Comparison of ENCODE assay signal across 1 cellular context in the genomic region with DNA sequence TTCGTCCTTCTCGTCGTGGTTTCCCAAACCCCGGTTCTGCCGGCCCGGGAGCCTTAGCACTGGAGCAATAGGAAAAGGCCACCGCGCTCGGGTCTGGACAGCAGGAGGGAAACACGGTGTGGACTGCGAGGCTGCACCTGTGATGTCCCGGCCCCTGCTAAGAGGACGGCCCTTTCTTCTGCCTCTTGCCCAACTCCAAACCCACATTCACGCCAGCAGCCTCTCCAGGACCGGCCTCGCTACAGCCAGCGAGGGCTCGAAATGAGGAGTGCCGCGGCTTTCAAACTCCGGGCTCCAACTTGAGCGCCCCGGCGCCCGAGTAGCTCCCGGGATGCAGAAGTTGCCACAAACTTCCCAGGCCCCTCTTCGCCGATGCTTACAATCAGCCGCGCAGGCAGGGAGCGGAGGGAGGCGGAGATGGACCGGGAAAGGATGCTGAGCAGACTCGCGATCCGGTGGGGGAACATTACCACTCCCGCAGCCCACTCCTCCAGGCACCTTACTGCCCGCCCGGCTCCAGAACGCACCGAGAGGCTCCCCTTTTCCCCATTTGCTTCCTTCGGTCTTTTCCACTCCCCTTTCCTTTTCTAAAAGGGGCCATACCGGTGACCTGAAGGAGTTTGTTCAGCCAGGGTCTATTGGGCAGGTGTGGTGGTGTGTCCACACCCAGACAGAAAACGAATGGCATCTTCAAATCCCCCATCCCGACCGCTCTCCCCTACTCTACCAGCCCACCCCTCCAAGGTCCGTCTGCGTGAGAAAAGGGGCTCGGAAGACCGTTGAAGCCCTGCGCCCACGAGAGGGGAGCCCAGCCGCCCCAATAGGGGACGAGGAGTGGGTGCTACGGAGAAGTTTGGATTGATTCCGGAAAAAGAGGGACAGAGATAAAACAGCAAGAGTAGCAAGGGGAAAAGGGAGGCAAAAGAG.
TF ChIP-seq lines count a peak whose summit lies in the region.

No MANE protein-coding gene starts in this region.

TF ChIP-seq in HEK293, 187 proteins besides CTCF, POLR2A, EP300 and RAD21 (continued from another document):
- TF ChIP-seq, protein P1, sequence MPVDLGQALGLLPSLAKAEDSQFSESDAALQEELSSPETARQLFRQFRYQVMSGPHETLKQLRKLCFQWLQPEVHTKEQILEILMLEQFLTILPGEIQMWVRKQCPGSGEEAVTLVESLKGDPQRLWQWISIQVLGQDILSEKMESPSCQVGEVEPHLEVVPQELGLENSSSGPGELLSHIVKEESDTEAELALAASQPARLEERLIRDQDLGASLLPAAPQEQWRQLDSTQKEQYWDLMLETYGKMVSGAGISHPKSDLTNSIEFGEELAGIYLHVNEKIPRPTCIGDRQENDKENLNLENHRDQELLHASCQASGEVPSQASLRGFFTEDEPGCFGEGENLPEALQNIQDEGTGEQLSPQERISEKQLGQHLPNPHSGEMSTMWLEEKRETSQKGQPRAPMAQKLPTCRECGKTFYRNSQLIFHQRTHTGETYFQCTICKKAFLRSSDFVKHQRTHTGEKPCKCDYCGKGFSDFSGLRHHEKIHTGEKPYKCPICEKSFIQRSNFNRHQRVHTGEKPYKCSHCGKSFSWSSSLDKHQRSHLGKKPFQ (tag by site-specific recombination; IDR thresholded peaks at IDR 0.05): no peak
- TF ChIP-seq TRIM28 (IDR thresholded peaks at IDR 0.05; ENCODE audit: borderline replicate concordance, low read length): no peak
- TF ChIP-seq ZSCAN23 (tag by site-specific recombination; IDR thresholded peaks at IDR 0.05): no peak
- TF ChIP-seq, protein P2, sequence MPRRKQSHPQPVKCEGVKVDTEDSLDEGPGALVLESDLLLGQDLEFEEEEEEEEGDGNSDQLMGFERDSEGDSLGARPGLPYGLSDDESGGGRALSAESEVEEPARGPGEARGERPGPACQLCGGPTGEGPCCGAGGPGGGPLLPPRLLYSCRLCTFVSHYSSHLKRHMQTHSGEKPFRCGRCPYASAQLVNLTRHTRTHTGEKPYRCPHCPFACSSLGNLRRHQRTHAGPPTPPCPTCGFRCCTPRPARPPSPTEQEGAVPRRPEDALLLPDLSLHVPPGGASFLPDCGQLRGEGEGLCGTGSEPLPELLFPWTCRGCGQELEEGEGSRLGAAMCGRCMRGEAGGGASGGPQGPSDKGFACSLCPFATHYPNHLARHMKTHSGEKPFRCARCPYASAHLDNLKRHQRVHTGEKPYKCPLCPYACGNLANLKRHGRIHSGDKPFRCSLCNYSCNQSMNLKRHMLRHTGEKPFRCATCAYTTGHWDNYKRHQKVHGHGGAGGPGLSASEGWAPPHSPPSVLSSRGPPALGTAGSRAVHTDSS (tag by site-specific recombination; IDR thresholded peaks at IDR 0.05): no peak
- 0 out of 2 replicates have a peak, but pooled peaks have one; percentile 57 for TF ChIP-seq ZEB2 (tag by site-specific recombination; IDR thresholded peaks at IDR 0.05)
- no peak for TF ChIP-seq HOXD13 (CRISPR knock-in tag; IDR thresholded peaks at IDR 0.05; ENCODE audit: borderline replicate concordance)
- 0 out of 2 replicates have a peak, but pooled peaks have one; percentile 48 for TF ChIP-seq ZNF366 (tag by site-specific recombination; conservative IDR thresholded peaks at IDR 0.05)
- TF ChIP-seq, protein P3, sequence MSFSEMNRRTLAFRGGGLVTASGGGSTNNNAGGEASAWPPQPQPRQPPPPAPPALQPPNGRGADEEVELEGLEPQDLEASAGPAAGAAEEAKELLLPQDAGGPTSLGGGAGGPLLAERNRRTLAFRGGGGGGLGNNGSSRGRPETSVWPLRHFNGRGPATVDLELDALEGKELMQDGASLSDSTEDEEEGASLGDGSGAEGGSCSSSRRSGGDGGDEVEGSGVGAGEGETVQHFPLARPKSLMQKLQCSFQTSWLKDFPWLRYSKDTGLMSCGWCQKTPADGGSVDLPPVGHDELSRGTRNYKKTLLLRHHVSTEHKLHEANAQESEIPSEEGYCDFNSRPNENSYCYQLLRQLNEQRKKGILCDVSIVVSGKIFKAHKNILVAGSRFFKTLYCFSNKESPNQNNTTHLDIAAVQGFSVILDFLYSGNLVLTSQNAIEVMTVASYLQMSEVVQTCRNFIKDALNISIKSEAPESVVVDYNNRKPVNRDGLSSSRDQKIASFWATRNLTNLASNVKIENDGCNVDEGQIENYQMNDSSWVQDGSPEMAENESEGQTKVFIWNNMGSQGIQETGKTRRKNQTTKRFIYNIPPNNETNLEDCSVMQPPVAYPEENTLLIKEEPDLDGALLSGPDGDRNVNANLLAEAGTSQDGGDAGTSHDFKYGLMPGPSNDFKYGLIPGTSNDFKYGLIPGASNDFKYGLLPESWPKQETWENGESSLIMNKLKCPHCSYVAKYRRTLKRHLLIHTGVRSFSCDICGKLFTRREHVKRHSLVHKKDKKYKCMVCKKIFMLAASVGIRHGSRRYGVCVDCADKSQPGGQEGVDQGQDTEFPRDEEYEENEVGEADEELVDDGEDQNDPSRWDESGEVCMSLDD (tag by site-specific recombination; IDR thresholded peaks at IDR 0.05): peak; percentile 45; the same call in 1 of the 2 replicates
- TF ChIP-seq ZNF664 (tag by site-specific recombination; IDR thresholded peaks at IDR 0.05): no peak
- TF ChIP-seq ZBTB20 (tag by site-specific recombination; IDR thresholded peaks at IDR 0.05): peak; percentile 93
- TF ChIP-seq, protein P4, sequence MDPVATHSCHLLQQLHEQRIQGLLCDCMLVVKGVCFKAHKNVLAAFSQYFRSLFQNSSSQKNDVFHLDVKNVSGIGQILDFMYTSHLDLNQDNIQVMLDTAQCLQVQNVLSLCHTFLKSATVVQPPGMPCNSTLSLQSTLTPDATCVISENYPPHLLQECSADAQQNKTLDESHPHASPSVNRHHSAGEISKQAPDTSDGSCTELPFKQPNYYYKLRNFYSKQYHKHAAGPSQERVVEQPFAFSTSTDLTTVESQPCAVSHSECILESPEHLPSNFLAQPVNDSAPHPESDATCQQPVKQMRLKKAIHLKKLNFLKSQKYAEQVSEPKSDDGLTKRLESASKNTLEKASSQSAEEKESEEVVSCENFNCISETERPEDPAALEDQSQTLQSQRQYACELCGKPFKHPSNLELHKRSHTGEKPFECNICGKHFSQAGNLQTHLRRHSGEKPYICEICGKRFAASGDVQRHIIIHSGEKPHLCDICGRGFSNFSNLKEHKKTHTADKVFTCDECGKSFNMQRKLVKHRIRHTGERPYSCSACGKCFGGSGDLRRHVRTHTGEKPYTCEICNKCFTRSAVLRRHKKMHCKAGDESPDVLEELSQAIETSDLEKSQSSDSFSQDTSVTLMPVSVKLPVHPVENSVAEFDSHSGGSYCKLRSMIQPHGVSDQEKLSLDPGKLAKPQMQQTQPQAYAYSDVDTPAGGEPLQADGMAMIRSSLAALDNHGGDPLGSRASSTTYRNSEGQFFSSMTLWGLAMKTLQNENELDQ (tag by site-specific recombination; IDR thresholded peaks at IDR 0.05; ENCODE audit: low read depth): no peak
- peak; percentile 87 for TF ChIP-seq ZNF76 (tag by site-specific recombination; IDR thresholded peaks at IDR 0.05; ENCODE audit: borderline replicate concordance, low read depth)
- no peak for TF ChIP-seq ZNF302 (tag by site-specific recombination; IDR thresholded peaks at IDR 0.05; ENCODE audit: low read depth)
- TF ChIP-seq, protein P5, sequence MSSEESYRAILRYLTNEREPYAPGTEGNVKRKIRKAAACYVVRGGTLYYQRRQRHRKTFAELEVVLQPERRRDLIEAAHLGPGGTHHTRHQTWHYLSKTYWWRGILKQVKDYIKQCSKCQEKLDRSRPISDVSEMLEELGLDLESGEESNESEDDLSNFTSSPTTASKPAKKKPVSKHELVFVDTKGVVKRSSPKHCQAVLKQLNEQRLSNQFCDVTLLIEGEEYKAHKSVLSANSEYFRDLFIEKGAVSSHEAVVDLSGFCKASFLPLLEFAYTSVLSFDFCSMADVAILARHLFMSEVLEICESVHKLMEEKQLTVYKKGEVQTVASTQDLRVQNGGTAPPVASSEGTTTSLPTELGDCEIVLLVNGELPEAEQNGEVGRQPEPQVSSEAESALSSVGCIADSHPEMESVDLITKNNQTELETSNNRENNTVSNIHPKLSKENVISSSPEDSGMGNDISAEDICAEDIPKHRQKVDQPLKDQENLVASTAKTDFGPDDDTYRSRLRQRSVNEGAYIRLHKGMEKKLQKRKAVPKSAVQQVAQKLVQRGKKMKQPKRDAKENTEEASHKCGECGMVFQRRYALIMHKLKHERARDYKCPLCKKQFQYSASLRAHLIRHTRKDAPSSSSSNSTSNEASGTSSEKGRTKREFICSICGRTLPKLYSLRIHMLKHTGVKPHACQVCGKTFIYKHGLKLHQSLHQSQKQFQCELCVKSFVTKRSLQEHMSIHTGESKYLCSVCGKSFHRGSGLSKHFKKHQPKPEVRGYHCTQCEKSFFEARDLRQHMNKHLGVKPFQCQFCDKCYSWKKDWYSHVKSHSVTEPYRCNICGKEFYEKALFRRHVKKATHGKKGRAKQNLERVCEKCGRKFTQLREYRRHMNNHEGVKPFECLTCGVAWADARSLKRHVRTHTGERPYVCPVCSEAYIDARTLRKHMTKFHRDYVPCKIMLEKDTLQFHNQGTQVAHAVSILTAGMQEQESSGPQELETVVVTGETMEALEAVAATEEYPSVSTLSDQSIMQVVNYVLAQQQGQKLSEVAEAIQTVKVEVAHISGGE (tag by site-specific recombination; conservative IDR thresholded peaks at IDR 0.05; ENCODE audit: low read depth): peak; percentile 86
- peak; percentile 87 for TF ChIP-seq ZNF341 (tag by site-specific recombination; IDR thresholded peaks at IDR 0.05; ENCODE audit: low read depth)
- peak; percentile 85; the same call in 1 of the 2 replicates for TF ChIP-seq ZNF777 (tag by site-specific recombination; IDR thresholded peaks at IDR 0.05; ENCODE audit: borderline replicate concordance)
- TF ChIP-seq ZBTB17 (tag by site-specific recombination; IDR thresholded peaks at IDR 0.05): peak; percentile 29; the same call in 1 of the 2 replicates
- 0 out of 2 replicates have a peak, but pooled peaks have one; percentile 7 for TF ChIP-seq ZNF561 (tag by site-specific recombination; IDR thresholded peaks at IDR 0.05; ENCODE audit: borderline replicate concordance)
- TF ChIP-seq WT1 (tag by site-specific recombination; IDR thresholded peaks at IDR 0.05): no peak
- TF ChIP-seq, protein P6, sequence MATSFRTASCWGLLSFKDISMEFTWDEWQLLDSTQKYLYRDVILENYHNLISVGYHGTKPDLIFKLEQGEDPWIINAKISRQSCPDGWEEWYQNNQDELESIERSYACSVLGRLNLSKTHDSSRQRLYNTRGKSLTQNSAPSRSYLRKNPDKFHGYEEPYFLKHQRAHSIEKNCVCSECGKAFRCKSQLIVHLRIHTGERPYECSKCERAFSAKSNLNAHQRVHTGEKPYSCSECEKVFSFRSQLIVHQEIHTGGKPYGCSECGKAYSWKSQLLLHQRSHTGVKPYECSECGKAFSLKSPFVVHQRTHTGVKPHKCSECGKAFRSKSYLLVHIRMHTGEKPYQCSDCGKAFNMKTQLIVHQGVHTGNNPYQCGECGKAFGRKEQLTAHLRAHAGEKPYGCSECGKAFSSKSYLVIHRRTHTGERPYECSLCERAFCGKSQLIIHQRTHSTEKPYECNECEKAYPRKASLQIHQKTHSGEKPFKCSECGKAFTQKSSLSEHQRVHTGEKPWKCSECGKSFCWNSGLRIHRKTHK (tag by site-specific recombination; IDR thresholded peaks at IDR 0.05): no peak
- no peak for TF ChIP-seq TCF7L2 (IDR thresholded peaks at IDR 0.05; ENCODE audit: borderline replicate concordance, low read depth, low read length)
- TF ChIP-seq, protein P7, sequence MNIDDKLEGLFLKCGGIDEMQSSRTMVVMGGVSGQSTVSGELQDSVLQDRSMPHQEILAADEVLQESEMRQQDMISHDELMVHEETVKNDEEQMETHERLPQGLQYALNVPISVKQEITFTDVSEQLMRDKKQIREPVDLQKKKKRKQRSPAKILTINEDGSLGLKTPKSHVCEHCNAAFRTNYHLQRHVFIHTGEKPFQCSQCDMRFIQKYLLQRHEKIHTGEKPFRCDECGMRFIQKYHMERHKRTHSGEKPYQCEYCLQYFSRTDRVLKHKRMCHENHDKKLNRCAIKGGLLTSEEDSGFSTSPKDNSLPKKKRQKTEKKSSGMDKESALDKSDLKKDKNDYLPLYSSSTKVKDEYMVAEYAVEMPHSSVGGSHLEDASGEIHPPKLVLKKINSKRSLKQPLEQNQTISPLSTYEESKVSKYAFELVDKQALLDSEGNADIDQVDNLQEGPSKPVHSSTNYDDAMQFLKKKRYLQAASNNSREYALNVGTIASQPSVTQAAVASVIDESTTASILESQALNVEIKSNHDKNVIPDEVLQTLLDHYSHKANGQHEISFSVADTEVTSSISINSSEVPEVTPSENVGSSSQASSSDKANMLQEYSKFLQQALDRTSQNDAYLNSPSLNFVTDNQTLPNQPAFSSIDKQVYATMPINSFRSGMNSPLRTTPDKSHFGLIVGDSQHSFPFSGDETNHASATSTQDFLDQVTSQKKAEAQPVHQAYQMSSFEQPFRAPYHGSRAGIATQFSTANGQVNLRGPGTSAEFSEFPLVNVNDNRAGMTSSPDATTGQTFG (tag by site-specific recombination; IDR thresholded peaks at IDR 0.05; ENCODE audit: borderline replicate concordance): no peak
TF ChIP-seq in HEK293: peak in this region for 29.
